In genomic region chr15:57015897-57016296, GRCh38 we compare ENCODE assay signal across 24 cellular contexts.
A peak's percentile ranks its signal among the peaks of the same experiment; 100 is the strongest.
DNase-seq lines count a peak whose midpoint lies in the region; ATAC-seq and TF ChIP-seq lines count a peak whose summit lies in the region.
"Had no signal": no experiment of that assay in that cellular context is flagged by ENCODE, and none has a peak within 500 bp of the region (broad histone marks: within the 10 kb centered on the region; RNA-seq: fewer than 3 reads in every experiment).

No MANE protein-coding gene starts in this region.

- CTCF ChIA-PET in MCF 10A (lab: Yijun Ruan, JAX), result no interaction called here

- H3K27me3 Mint-ChIP-seq in MCF 10A (ENCODE audit: insufficient read depth, unreplicated experiment), result no peaks in the 10 kb centered on the region
- H3K27me3 Mint-ChIP-seq: stimulated activated memory B cell treated with anti-CD40 and anti-IgM and Interleukin-4, amounts not matched to agents 10 μg/mL and 1 μg/mL and 100 μg/mL, for 72 hours had no signal

- no peak overlapping the region for H3K4me3 Mint-ChIP-seq in MCF 10A (ENCODE audit: unreplicated experiment)
- H3K4me3 Mint-ChIP-seq: natural killer cell; stimulated activated memory B cell treated with anti-CD40 and anti-IgM and Interleukin-4, amounts not matched to agents 10 μg/mL and 1 μg/mL and 100 μg/mL, for 72 hours had no signal

- H3K4me1 ChIP-seq in breast epithelium, result no peaks in the 10 kb centered on the region
- H3K4me1 ChIP-seq in body of pancreas, result peaks cover 26% of the 10 kb centered on the region
- H3K4me1 ChIP-seq: BLaER1, colonic mucosa had no signal

- no peaks in the 10 kb centered on the region for H3K27me3 ChIP-seq in breast epithelium
- H3K27me3 ChIP-seq in body of pancreas, result no peaks in the 10 kb centered on the region
- H3K27me3 ChIP-seq: BLaER1, colonic mucosa, gastroesophageal sphincter, Peyer's patch, tibial artery had no signal

- TF ChIP-seq POLR2A in breast epithelium (IDR thresholded peaks at IDR 0.05), result no peak
- no peak for TF ChIP-seq POLR2A in body of pancreas (IDR thresholded peaks at IDR 0.05)

- no peaks in the 10 kb centered on the region for H3K9me3 Mint-ChIP-seq in MCF 10A (ENCODE audit: unreplicated experiment)
- H3K9me3 Mint-ChIP-seq: natural killer cell; stimulated activated memory B cell treated with anti-CD40 and anti-IgM and Interleukin-4, amounts not matched to agents 10 μg/mL and 1 μg/mL and 100 μg/mL, for 72 hours had no signal

- H3K4me3 ChIP-seq in breast epithelium (no peak overlapping the region), body of pancreas (no peak overlapping the region)
- H3K4me3 ChIP-seq: BLaER1, colonic mucosa, gastroesophageal sphincter, Peyer's patch, tibial artery had no signal

- H3K27ac Mint-ChIP-seq in MCF 10A (ENCODE audit: low read depth, unreplicated experiment), result peak overlapping the region; percentile 74
- H3K27ac Mint-ChIP-seq: natural killer cell; stimulated activated memory B cell treated with anti-CD40 and anti-IgM and Interleukin-4, amounts not matched to agents 10 μg/mL and 1 μg/mL and 100 μg/mL, for 72 hours had no signal

- DNase-seq in MCF 10A (ENCODE audit: unreplicated experiment) (peak; percentile 72), breast epithelium (ENCODE audit: low spot score in 2 of 2) (no peak), body of pancreas (peak in 1 of 4 donors; percentile 16), left lobe of liver (ENCODE audit: low spot score) (no peak), activated gamma-delta T cell treated with Interleukin-2 at 50 U/mL for 16 hours (no peak)
- DNase-seq: 8988T; activated CD4-positive, alpha-beta T cell treated with anti-CD3 and anti-CD28 coated beads for 4 hours; activated CD8-positive, alpha-beta memory T cell treated with anti-CD3 and anti-CD28 coated beads, Interleukin-2, amount 50 U/mL, for 4 hours; aorta; colonic mucosa; DMS 273 treated with DMSO at 0.1 percent for 48 hours; KBM-7; natural killer cell; NCI-H1092; NCI-H2171; NCI-H82; Peyer's patch; tibial artery had no signal

- H3K36me3 ChIP-seq in breast epithelium, result no peaks in the 10 kb centered on the region
- H3K36me3 ChIP-seq in body of pancreas (replicated peaks in 1 of 2; ENCODE audit: insufficient read depth in 1 of 2, low read depth in 2 of 2), result no peaks in the 10 kb centered on the region
- H3K36me3 ChIP-seq: colonic mucosa, gastroesophageal sphincter, Peyer's patch, tibial artery had no signal

- intact Hi-C loops in MCF 10A (cut with micrococcal nuclease) (loop anchor here (5.0 kb wide), 2 partner anchors 131 to 291 kb away; no protein-coding TSS in a partner anchor), breast epithelium (cut with DNase I; ENCODE audit: low total_unique reads) (no loop called here), body of pancreas (cut with DNase I) (no loop called here)

- no peaks in the 10 kb centered on the region for H3K36me3 Mint-ChIP-seq in MCF 10A (ENCODE audit: insufficient read depth, unreplicated experiment)
- H3K36me3 Mint-ChIP-seq: natural killer cell had no signal

- H3K27ac ChIP-seq in breast epithelium (no peak overlapping the region), body of pancreas (peak overlapping the region in 2 of 4 donors; percentile 35 to 57)
- H3K27ac ChIP-seq: BLaER1, colonic mucosa, gastroesophageal sphincter, Peyer's patch, tibial artery had no signal

- 10 to 29% methylated on average over 2 of the region's 2 CpGs for WGBS in body of pancreas, 2 donors

- ATAC-seq in body of pancreas (peak; percentile 75), left lobe of liver (peak; percentile 66), HG02884 (IDR thresholded peaks at IDR 0.05; ENCODE audit: unreplicated experiment) (no peak), GM18498 (IDR thresholded peaks at IDR 0.05; ENCODE audit: unreplicated experiment) (no peak), GM18870 (IDR thresholded peaks at IDR 0.05; ENCODE audit: unreplicated experiment) (no peak)
- ATAC-seq: gastroesophageal sphincter; natural killer cell; stimulated activated memory B cell treated with anti-CD40 and anti-IgM and Interleukin-4, amounts not matched to agents 10 μg/mL and 1 μg/mL and 100 μg/mL, for 72 hours had no signal

- TF ChIP-seq CTCF in MCF 10A (IDR thresholded peaks at IDR 0.05; ENCODE audit: unreplicated experiment) (no peak), breast epithelium (IDR thresholded peaks at IDR 0.05) (no peak), body of pancreas (IDR thresholded peaks at IDR 0.05) (no peak)

- BruUV-seq in MCF 10A (replicated peaks; lab: Mats Ljungman, UMichigan), result no TSS peak

- peaks cover 36% of the 10 kb centered on the region for H3K4me1 Mint-ChIP-seq in MCF 10A (ENCODE audit: insufficient read depth, unreplicated experiment)

- no peaks in the 10 kb centered on the region for H3K9me3 ChIP-seq in breast epithelium
- no peaks in the 10 kb centered on the region for H3K9me3 ChIP-seq in body of pancreas
- H3K9me3 ChIP-seq: colonic mucosa, gastroesophageal sphincter, Peyer's patch, tibial artery had no signal

- POLR2A ChIA-PET in MCF 10A (lab: Yijun Ruan, JAX), result interaction anchor here (1.3 to 1.6 kb wide), 2 partner anchors 9 to 87 kb away, joined by 3 to 5 read pairs; no protein-coding TSS in a partner anchor

Comparison
In these comparisons a context has a peak if more than half of its experiments do, and no peak if none do; other contexts are left out.
1. ATAC-seq: peak in body of pancreas (single experiment) and left lobe of liver (single experiment); none in HG02884 (single experiment), GM18498 (single experiment) and GM18870 (single experiment).